ENCODE assay signal across 9 cellular contexts in genomic region chr1:77948841-77949424, GRCh38. TPM values are rescaled to one million over a fixed set of nuclear protein-coding genes. Genes with fewer than 3 reads are reported as not detected.
DNase-seq lines count a peak whose midpoint lies in the region; ATAC-seq and TF ChIP-seq lines count a peak whose summit lies in the region.
"Had no signal": no experiment of that assay in that cellular context is flagged by ENCODE, and none has a peak within 500 bp of the region (broad histone marks: within the 10 kb centered on the region; RNA-seq: fewer than 3 reads in every experiment).

No MANE protein-coding gene starts in this region.

- no peak overlapping the region for H3K4me3 ChIP-seq in right atrium auricular region
- no peak overlapping the region for H3K4me3 ChIP-seq in upper lobe of right lung
- H3K4me3 ChIP-seq: SJSA1 had no signal

- H3K36me3 ChIP-seq in right atrium auricular region (peaks cover 50% of the 10 kb centered on the region), upper lobe of right lung (peaks cover 98% of the 10 kb centered on the region)

- DNase-seq in Right ventricle myocardium inferior (ENCODE audit: missing footprints): no peak
- DNase-seq in right atrium auricular region (ENCODE audit: low spot score): no peak
- DNase-seq in NCI-H2227 (lab: John Stamatoyannopoulos, UW; ENCODE audit: unreplicated experiment): peak; percentile 16
- peak; percentile 45 for DNase-seq in fibroblast of gingiva (ENCODE audit: low read depth)
- DNase-seq in upper lobe of right lung: no peak
- DNase-seq in activated CD4-positive, CD25-positive, alpha-beta regulatory T cell (lab: John Stamatoyannopoulos, UW): no peak
- no peak for DNase-seq in stimulated activated naive CD4-positive, alpha-beta T cell treated with Interleukin-2 at 50 U/mL for 16 hours (lab: John Stamatoyannopoulos, UW)
- no peak for DNase-seq in DMS153 treated with DMSO at 0.1 percent for 48 hours (lab: John Stamatoyannopoulos, UW; ENCODE audit: unreplicated experiment)

- intact Hi-C loops in Right ventricle myocardium inferior (cut with DNase I) (no loop called here), upper lobe of right lung (cut with DNase I) (no loop called here)

- no peak overlapping the region for H3K27ac ChIP-seq in right atrium auricular region
- H3K27ac ChIP-seq in upper lobe of right lung: no peak overlapping the region
- H3K27ac ChIP-seq: SJSA1 had no signal

- ATAC-seq in Right ventricle myocardium inferior (peak; percentile 50), upper lobe of right lung (peak; percentile 31)

- H3K9me3 ChIP-seq in right atrium auricular region: no peaks in the 10 kb centered on the region
- H3K9me3 ChIP-seq in upper lobe of right lung: no peaks in the 10 kb centered on the region
- H3K9me3 ChIP-seq: SJSA1 had no signal

- H3K4me1 ChIP-seq in right atrium auricular region: no peaks in the 10 kb centered on the region
- peaks cover 7% of the 10 kb centered on the region for H3K4me1 ChIP-seq in upper lobe of right lung
- H3K4me1 ChIP-seq: SJSA1 had no signal

- no peaks in the 10 kb centered on the region for H3K27me3 ChIP-seq in right atrium auricular region
- H3K27me3 ChIP-seq in upper lobe of right lung: no peaks in the 10 kb centered on the region
- H3K27me3 ChIP-seq: SJSA1 had no signal

- TF ChIP-seq CTCF in right atrium auricular region (IDR thresholded peaks at IDR 0.05) (peak in 1 of 2 donors; percentile 40), upper lobe of right lung (IDR thresholded peaks at IDR 0.05) (peak; percentile 10)

RNA-seq across cellular contexts. Expression of gene FUBP1, which starts 29.9 kb away (rescaled TPM):
- 48.9 TPM for total RNA-seq in Right ventricle myocardium inferior
- 10 to 100 TPM; 45.8 to 49.3 TPM for total RNA-seq in right atrium auricular region
- 88.8 TPM for total RNA-seq in upper lobe of right lung

RNA-seq across cellular contexts. Expression of gene DNAJB4, which starts 55.8 kb away (rescaled TPM):
- 88.0 TPM for total RNA-seq in Right ventricle myocardium inferior
- total RNA-seq in right atrium auricular region: 10 to 100 TPM; 60.9 to 83.6 TPM
- total RNA-seq in upper lobe of right lung: 35.8 TPM

Comparison
In these comparisons a context has a peak if more than half of its experiments do, and no peak if none do; other contexts are left out.
1. DNase-seq: peak in NCI-H2227 (single experiment) and fibroblast of gingiva (single experiment); none in Right ventricle myocardium inferior (single experiment), right atrium auricular region (single experiment), upper lobe of right lung (single experiment), activated CD4-positive, CD25-positive, alpha-beta regulatory T cell (0 of 4), stimulated activated naive CD4-positive, alpha-beta T cell treated with Interleukin-2 at 50 U/mL for 16 hours (single experiment) and DMS153 treated with DMSO at 0.1 percent for 48 hours (single experiment).